ENCODE assay signal across 24 cellular contexts in genomic region chr6:158013904-158014504, GRCh38. TPM values are rescaled to one million over a fixed set of nuclear protein-coding genes. Genes with fewer than 3 reads are reported as not detected.
DNase-seq lines count a peak whose midpoint lies in the region; ATAC-seq and FAIRE-seq lines count a peak whose summit lies in the region.
"Had no signal": no experiment of that assay in that cellular context is flagged by ENCODE, and none has a peak within 500 bp of the region (broad histone marks: within the 10 kb centered on the region; RNA-seq: fewer than 3 reads in every experiment).

No MANE protein-coding gene starts in this region.

- H4K8ac ChIP-seq in mesenchymal stem cell (ENCODE audit: low read length) = no peak overlapping the region

- H3K4me3 Mint-ChIP-seq in activated CD4-positive, alpha-beta T cell treated with anti-CD3 and anti-CD28 coated beads, Interleukin-2, amount 10 ng/mL, durations not matched to agents 24 days and 14 days = no peak overlapping the region
- no peak overlapping the region for H3K4me3 Mint-ChIP-seq in T-helper 17 cell
- H3K4me3 Mint-ChIP-seq: T-cell had no signal

- peaks cover 22% of the 10 kb centered on the region for H3K36me3 Mint-ChIP-seq in activated CD4-positive, alpha-beta T cell treated with anti-CD3 and anti-CD28 coated beads, Interleukin-2, amount 10 ng/mL, durations not matched to agents 24 days and 14 days (ENCODE audit: low read depth)
- H3K36me3 Mint-ChIP-seq in T-helper 17 cell (ENCODE audit: low read depth) = peaks cover 2% of the 10 kb centered on the region

- no peak overlapping the region for H3K27ac ChIP-seq in mesenchymal stem cell (ENCODE audit: low read length, poor library complexity, severe bottlenecking)
- H3K27ac ChIP-seq: adrenal gland, C4-2B, ovary, sigmoid colon, uterus had no signal

- H3K4me1 Mint-ChIP-seq in activated CD4-positive, alpha-beta T cell treated with anti-CD3 and anti-CD28 coated beads, Interleukin-2, amount 10 ng/mL, durations not matched to agents 24 days and 14 days = peaks cover 52% of the 10 kb centered on the region
- peaks cover 49% of the 10 kb centered on the region for H3K4me1 Mint-ChIP-seq in T-helper 17 cell

- H2BK12ac ChIP-seq in mesenchymal stem cell (ENCODE audit: low read length in 2 of 2) = peak overlapping the region in 1 of 2 experiments; percentile 14

- peaks cover 8% of the 10 kb centered on the region for H3K79me1 ChIP-seq in mesenchymal stem cell (replicated peaks; ENCODE audit: low read length, poor library complexity, severe bottlenecking)

- H3K27ac Mint-ChIP-seq in activated CD4-positive, alpha-beta T cell treated with anti-CD3 and anti-CD28 coated beads, Interleukin-2, amount 10 ng/mL, durations not matched to agents 24 days and 14 days = peak overlapping the region; percentile 10
- H3K27ac Mint-ChIP-seq in T-helper 17 cell = peak overlapping the region; percentile 54

- H3K14ac ChIP-seq in mesenchymal stem cell (ENCODE audit: low read length in 2 of 2) = no peak overlapping the region

- no peaks in the 10 kb centered on the region for H3K27me3 Mint-ChIP-seq in activated CD4-positive, alpha-beta T cell treated with anti-CD3 and anti-CD28 coated beads, Interleukin-2, amount 10 ng/mL, durations not matched to agents 24 days and 14 days
- no peaks in the 10 kb centered on the region for H3K27me3 Mint-ChIP-seq in T-helper 17 cell
- H3K27me3 Mint-ChIP-seq: T-cell had no signal

- peaks cover 31 to 34% of the 10 kb centered on the region in 2 experiments for H3K36me3 ChIP-seq in mesenchymal stem cell (ENCODE audit: control insufficient read depth in 1 of 2, insufficient read depth in 2 of 2, low read depth in 1 of 2, low read length in 2 of 2)
- H3K36me3 ChIP-seq: adrenal gland, ovary, sigmoid colon, uterus had no signal

- no peak for DNase-seq in activated CD4-positive, alpha-beta T cell treated with anti-CD3 and anti-CD28 coated beads, Interleukin-2, amount 10 ng/mL, durations not matched to agents 24 days and 14 days
- no peak for DNase-seq in activated CD4-positive, alpha-beta T cell treated with anti-CD3 and anti-CD28 coated beads, Interleukin-2, amount 50 U/mL, for 1 hour
- DNase-seq in GM18507 (ENCODE audit: extremely low spot score, insufficient read length, low read depth) (no peak), T-helper 17 cell (no peak), mesenchymal stem cell (no peak), H4 (ENCODE audit: low spot score) (no peak)
- no peak for DNase-seq in stimulated activated CD4-positive, alpha-beta T cell treated with anti-CD3 and anti-CD28 coated beads, Interleukin-15, amount 100 ng/mL, for 24 hours
- DNase-seq: activated CD4-positive, alpha-beta T cell treated with anti-CD3 and anti-CD28 coated beads, Interleukin-2, amount 50 U/mL, for 48 hours; adrenal gland; erythroblast; hypothalamus; islet precursor cell; NCI-H1105 treated with DMSO at 0.1 percent for 48 hours; NCI-H2107; NCI-H526; SHP77; stimulated activated CD4-positive, alpha-beta T cell treated with anti-CD3 and anti-CD28 coated beads, Interleukin-1b, Interleukin-23, amount 100 ng/mL, for 48 hours; T-cell; uterus had no signal

- peaks cover 7% of the 10 kb centered on the region for H3K9me3 Mint-ChIP-seq in activated CD4-positive, alpha-beta T cell treated with anti-CD3 and anti-CD28 coated beads, Interleukin-2, amount 10 ng/mL, durations not matched to agents 24 days and 14 days
- H3K9me3 Mint-ChIP-seq: T-cell had no signal

- intact Hi-C loops in activated CD4-positive, alpha-beta T cell treated with anti-CD3 and anti-CD28 coated beads, Interleukin-2, amount 10 ng/mL, durations not matched to agents 24 days and 14 days (cut with micrococcal nuclease) = no loop called here

- peaks cover 37% of the 10 kb centered on the region for H3K4me1 ChIP-seq in mesenchymal stem cell (ENCODE audit: control insufficient read depth, insufficient read depth, low read depth, low read length)

- H2BK5ac ChIP-seq in mesenchymal stem cell (ENCODE audit: low read depth, low read length, poor library complexity, severe bottlenecking) = no peak overlapping the region

- H3K18ac ChIP-seq in mesenchymal stem cell (ENCODE audit: low read depth in 1 of 2, low read length in 2 of 2) = peak overlapping the region in 1 of 2 experiments; percentile 2

- no peak overlapping the region for H2AFZ ChIP-seq in mesenchymal stem cell (ENCODE audit: low read depth, low read length)

- H2BK15ac ChIP-seq in mesenchymal stem cell (ENCODE audit: low read depth, poor library complexity, severe bottlenecking) = no peak overlapping the region

- no peaks in the 10 kb centered on the region for H3K27me3 ChIP-seq in mesenchymal stem cell (ENCODE audit: control insufficient read depth in 1 of 2, insufficient read depth in 1 of 2, low read length in 2 of 2)
- H3K27me3 ChIP-seq: adrenal gland, ovary, sigmoid colon, uterus had no signal

- H3K9me3 ChIP-seq in T-helper 17 cell (ENCODE audit: control insufficient read depth, low read length, poor library complexity, severe bottlenecking) = no peaks in the 10 kb centered on the region
- no peaks in the 10 kb centered on the region for H3K9me3 ChIP-seq in mesenchymal stem cell (ENCODE audit: control insufficient read depth, low read length)
- H3K9me3 ChIP-seq: adrenal gland, ovary, sigmoid colon, uterus had no signal

- H3K9ac ChIP-seq in mesenchymal stem cell (ENCODE audit: low read length) = no peak overlapping the region

- FAIRE-seq in GM18507 (lab: Jason Lieb, UNC) = peak; percentile 65
- FAIRE-seq: frontal cortex had no signal

- peak overlapping the region; percentile 17 for H2AK5ac ChIP-seq in mesenchymal stem cell (ENCODE audit: low read length, severe bottlenecking)

- H3K4ac ChIP-seq in mesenchymal stem cell (ENCODE audit: low read depth in 1 of 2, low read length in 2 of 2) = no peak overlapping the region

- no peak overlapping the region for H4K91ac ChIP-seq in mesenchymal stem cell (ENCODE audit: low read length)

- no peak overlapping the region for H2BK120ac ChIP-seq in mesenchymal stem cell (ENCODE audit: low read depth, low read length)

- 96% methylated on average over 3 of the region's 4 CpGs for WGBS in mesenchymal stem cell

- no peak overlapping the region for H3K23ac ChIP-seq in mesenchymal stem cell (ENCODE audit: low read length in 2 of 2)

- H3K4me3 ChIP-seq in mesenchymal stem cell (ENCODE audit: insufficient read depth in 1 of 2, low read depth in 1 of 2, low read length in 2 of 2) = no peak overlapping the region
- H3K4me3 ChIP-seq: adrenal gland, ovary, sigmoid colon, uterus had no signal

- ATAC-seq in T-helper 17 cell (no peak), GM21737 (IDR thresholded peaks at IDR 0.05; ENCODE audit: unreplicated experiment) (no peak)

- no peak overlapping the region for H3K4me2 ChIP-seq in mesenchymal stem cell (ENCODE audit: low read length, poor library complexity, severe bottlenecking)

RNA-seq across cellular contexts. Expression of gene SYNJ2, which starts 32.3 kb away (rescaled TPM):
- total RNA-seq in activated CD4-positive, alpha-beta T cell treated with anti-CD3 and anti-CD28 coated beads, Interleukin-2, amount 10 ng/mL, durations not matched to agents 24 days and 14 days = 22.2 and 24.3 TPM in 2 replicates
- 10 to 100 TPM; 43.6 to 45.0 TPM for total RNA-seq in T-helper 17 cell
- 14.0 TPM for polyA plus RNA-seq in mesenchymal stem cell (2013, experiment 1 of 2)
- 12.9 TPM for polyA plus RNA-seq in mesenchymal stem cell (2013, experiment 2 of 2)
- 20.6 and 23.6 TPM in 2 replicates for total RNA-seq in H4 (2014; rRNA removed; shearing (Covaris generic))
